Comparison of ENCODE assay signal across 8 cellular contexts in genomic region chr6:37381579-37381978, GRCh38. TPM values are rescaled to one million over a fixed set of nuclear protein-coding genes. Genes with fewer than 3 reads are reported as not detected.
A peak's percentile ranks its signal among the peaks of the same experiment; 100 is the strongest.
DNase-seq lines count a peak whose midpoint lies in the region; ATAC-seq and TF ChIP-seq lines count a peak whose summit lies in the region.

No MANE protein-coding gene starts in this region.

- peaks cover 8 to 15% of the 10 kb centered on the region in 2 experiments for H3K36me3 ChIP-seq in trophoblast cell (ENCODE audit: control insufficient read depth in 1 of 2, insufficient read depth in 2 of 2, low read length in 2 of 2)

- no peak overlapping the region for H2AFZ ChIP-seq in trophoblast cell (ENCODE audit: insufficient read depth, low read length, poor library complexity)

- no CpG with 5 or more reads among the region's 2 CpGs for WGBS in trophoblast cell (ENCODE audit: extremely low coverage, insufficient coverage, insufficient read length)

- ATAC-seq in HG02973 (IDR thresholded peaks at IDR 0.05; ENCODE audit: unreplicated experiment) = no peak

- TF ChIP-seq CTCF in fibroblast of the aortic adventitia (IDR thresholded peaks at IDR 0.05; ENCODE audit: insufficient read depth, low read length) = peak; percentile 56

- DNase-seq in DMS53 (lab: John Stamatoyannopoulos, UW) = peak; percentile 94
- DNase-seq in HCEC 1CT = peak; percentile 54
- DNase-seq in NCI-H2196 treated with DMSO at 0.1 percent for 48 hours (lab: John Stamatoyannopoulos, UW; ENCODE audit: unreplicated experiment) = peak; percentile 82
- peak; percentile 79 for DNase-seq in activated CD4-positive, alpha-beta T cell treated with anti-CD3 and anti-CD28 coated beads, Interleukin-2, amount 10 ng/mL, durations not matched to agents 24 days and 14 days
- DNase-seq in fibroblast of the aortic adventitia (ENCODE audit: low read depth) = peak; percentile 65
- peak; percentile 69 to 92 for DNase-seq in trophoblast cell
- no peak for DNase-seq in epidermal melanocyte (ENCODE audit: insufficient read length, low spot score)

- H3K4me2 ChIP-seq in trophoblast cell (ENCODE audit: low read length) = no peak overlapping the region

- no peak overlapping the region for H3K27ac Mint-ChIP-seq in activated CD4-positive, alpha-beta T cell treated with anti-CD3 and anti-CD28 coated beads, Interleukin-2, amount 10 ng/mL, durations not matched to agents 24 days and 14 days

- H3K14ac ChIP-seq in trophoblast cell (ENCODE audit: low read length) = no peak overlapping the region

- no peak overlapping the region for H4K8ac ChIP-seq in trophoblast cell (ENCODE audit: low read depth, low read length)

- H3K9ac ChIP-seq in trophoblast cell (ENCODE audit: low read length) = no peak overlapping the region

- H3K23ac ChIP-seq in trophoblast cell (ENCODE audit: low read length) = no peak overlapping the region

- no peaks in the 10 kb centered on the region for H3K79me1 ChIP-seq in trophoblast cell (ENCODE audit: low read length)

- H3K4me3 ChIP-seq in fibroblast of the aortic adventitia (ENCODE audit: low read depth, low read length) = no peak overlapping the region
- no peak overlapping the region for H3K4me3 ChIP-seq in trophoblast cell (ENCODE audit: low read depth, low read length)

- no peak overlapping the region for H2BK120ac ChIP-seq in trophoblast cell (ENCODE audit: insufficient read depth, low read length, poor library complexity)

- H3K18ac ChIP-seq in trophoblast cell (ENCODE audit: low read length) = no peak overlapping the region

- H4K12ac ChIP-seq in trophoblast cell (ENCODE audit: low read depth, low read length) = no peak overlapping the region

- no peak overlapping the region for H4K91ac ChIP-seq in trophoblast cell (ENCODE audit: low read depth, low read length)

- no peak overlapping the region for H3K4me3 Mint-ChIP-seq in activated CD4-positive, alpha-beta T cell treated with anti-CD3 and anti-CD28 coated beads, Interleukin-2, amount 10 ng/mL, durations not matched to agents 24 days and 14 days

- intact Hi-C loops in activated CD4-positive, alpha-beta T cell treated with anti-CD3 and anti-CD28 coated beads, Interleukin-2, amount 10 ng/mL, durations not matched to agents 24 days and 14 days (cut with micrococcal nuclease) = loop anchor here (1.0 to 2.0 kb wide), 2 partner anchors 185 to 311 kb away; no protein-coding TSS in a partner anchor

- H2AK5ac ChIP-seq in trophoblast cell (ENCODE audit: low read length) = no peak overlapping the region

- no peak overlapping the region for H3K4ac ChIP-seq in trophoblast cell (ENCODE audit: low read depth, low read length)

- no peaks in the 10 kb centered on the region for H3K9me3 ChIP-seq in trophoblast cell (ENCODE audit: insufficient read depth, low read depth, low read length)

- H3K27me3 ChIP-seq in trophoblast cell (ENCODE audit: insufficient read depth, low read length) = no peaks in the 10 kb centered on the region

- no peaks in the 10 kb centered on the region for H3K4me1 ChIP-seq in trophoblast cell (ENCODE audit: control insufficient read depth in 1 of 2, insufficient read depth in 2 of 2, low read length in 2 of 2)

- no peak overlapping the region for H2BK12ac ChIP-seq in trophoblast cell (ENCODE audit: low read length)

- H3K27me3 Mint-ChIP-seq in activated CD4-positive, alpha-beta T cell treated with anti-CD3 and anti-CD28 coated beads, Interleukin-2, amount 10 ng/mL, durations not matched to agents 24 days and 14 days = no peaks in the 10 kb centered on the region

- H3K36me3 Mint-ChIP-seq in activated CD4-positive, alpha-beta T cell treated with anti-CD3 and anti-CD28 coated beads, Interleukin-2, amount 10 ng/mL, durations not matched to agents 24 days and 14 days (ENCODE audit: low read depth) = peaks cover 41% of the 10 kb centered on the region

- no peaks in the 10 kb centered on the region for H3K4me1 Mint-ChIP-seq in activated CD4-positive, alpha-beta T cell treated with anti-CD3 and anti-CD28 coated beads, Interleukin-2, amount 10 ng/mL, durations not matched to agents 24 days and 14 days

- no peak overlapping the region for H2BK5ac ChIP-seq in trophoblast cell (ENCODE audit: low read depth, low read length, poor library complexity)

- no peaks in the 10 kb centered on the region for H3K9me3 Mint-ChIP-seq in activated CD4-positive, alpha-beta T cell treated with anti-CD3 and anti-CD28 coated beads, Interleukin-2, amount 10 ng/mL, durations not matched to agents 24 days and 14 days

- no peaks in the 10 kb centered on the region for H3K79me2 ChIP-seq in trophoblast cell (ENCODE audit: control insufficient read depth, insufficient read depth, low read length, poor library complexity)

- H3K27ac ChIP-seq in trophoblast cell (ENCODE audit: low read depth, low read length) = no peak overlapping the region

RNA-seq across cellular contexts. Expression of gene RNF8, which starts 27.8 kb away (rescaled TPM):
- 29.4 and 32.0 TPM in 2 replicates for total RNA-seq in activated CD4-positive, alpha-beta T cell treated with anti-CD3 and anti-CD28 coated beads, Interleukin-2, amount 10 ng/mL, durations not matched to agents 24 days and 14 days
- 18.8 and 44.2 TPM in 2 replicates for total RNA-seq in fibroblast of the aortic adventitia (ENCODE audit: low replicate concordance)
- polyA plus RNA-seq in trophoblast cell (2013) = 7.7 and 8.1 TPM in 2 replicates

RNA-seq across cellular contexts. Expression of gene CMTR1, which starts 51.4 kb away (rescaled TPM):
- total RNA-seq in activated CD4-positive, alpha-beta T cell treated with anti-CD3 and anti-CD28 coated beads, Interleukin-2, amount 10 ng/mL, durations not matched to agents 24 days and 14 days = 56.4 and 57.1 TPM in 2 replicates
- total RNA-seq in fibroblast of the aortic adventitia (ENCODE audit: low replicate concordance) = 30.7 and 49.9 TPM in 2 replicates
- polyA plus RNA-seq in trophoblast cell (2013) = 14.2 and 14.9 TPM in 2 replicates
